2 cellular contexts compared by ENCODE assay signal in the genomic region with DNA sequence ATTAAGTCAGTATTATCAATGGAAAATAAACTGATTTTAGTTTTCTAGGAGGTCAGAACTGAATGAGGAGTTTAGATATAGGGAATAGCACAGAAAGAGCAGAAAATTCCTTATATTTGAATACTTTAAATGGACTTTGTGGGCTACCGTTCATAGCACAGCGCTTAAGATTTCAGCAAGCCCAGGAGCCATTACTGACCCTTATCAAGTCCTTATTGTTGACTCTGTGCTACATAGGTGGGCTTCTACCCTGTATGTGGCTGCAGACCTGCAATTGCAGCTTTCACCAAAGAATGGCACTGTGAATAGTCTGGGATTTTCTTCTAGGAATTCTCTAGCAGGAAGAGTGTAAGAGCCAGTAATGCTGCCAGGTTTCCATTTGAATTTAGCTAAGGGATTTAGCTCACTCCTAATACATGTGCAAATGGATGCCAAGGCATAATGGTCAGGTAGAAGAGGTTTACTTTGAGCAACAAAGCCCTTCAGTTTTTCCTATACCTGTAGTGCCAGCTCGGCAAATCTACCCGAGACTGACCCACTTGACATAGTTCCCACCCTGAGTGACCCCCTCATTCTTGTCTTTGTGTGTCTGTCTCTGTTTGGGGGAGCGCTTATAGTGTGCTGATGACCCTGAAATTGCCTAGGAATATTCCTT.
TF ChIP-seq lines count a peak whose summit lies in the region.

No MANE protein-coding gene starts in this region.

TF ChIP-seq in HepG2, 621 proteins besides CTCF, POLR2A, EP300 and RAD21:
- TF ChIP-seq MAFF (IDR thresholded peaks at IDR 0.05; ENCODE audit: low read depth, low read length) (peak; percentile 53; the same call in 1 of the 2 replicates), ARID2 (CRISPR knock-in tag; IDR thresholded peaks at IDR 0.05; ENCODE audit: borderline replicate concordance) (0 out of 2 replicates have a peak, but pooled peaks have one; percentile 55), MAFK (conservative IDR thresholded peaks at IDR 0.05 in 1 of 2, IDR thresholded peaks at IDR 0.05 in 1 of 2; ENCODE audit: low read length in 2 of 2) (peak; percentile 26 to 55; a peak in 2 of 4 replicates), HNRNPLL (IDR thresholded peaks at IDR 0.05; ENCODE audit: low read depth, low read length, poor library complexity, severe bottlenecking) (no peak), ZNF556 (CRISPR knock-in tag; IDR thresholded peaks at IDR 0.05; ENCODE audit: borderline replicate concordance) (no peak), FOXJ3 (CRISPR knock-in tag; IDR thresholded peaks at IDR 0.05; ENCODE audit: borderline replicate concordance) (0 out of 2 replicates have a peak, but pooled peaks have one; percentile 5)
- TF ChIP-seq, protein P1, sequence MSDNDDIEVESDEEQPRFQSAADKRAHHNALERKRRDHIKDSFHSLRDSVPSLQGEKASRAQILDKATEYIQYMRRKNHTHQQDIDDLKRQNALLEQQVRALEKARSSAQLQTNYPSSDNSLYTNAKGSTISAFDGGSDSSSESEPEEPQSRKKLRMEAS (IDR thresholded peaks at IDR 0.05) = peak; percentile 33; the same call in 1 of the 2 replicates

TF ChIP-seq in HEK293T, 16 proteins besides CTCF, POLR2A, EP300 and RAD21:
- TF ChIP-seq ARNT (IDR thresholded peaks at IDR 0.05) (no peak), ZNF384 (IDR thresholded peaks at IDR 0.05) (no peak), CTBP1 (IDR thresholded peaks at IDR 0.05; ENCODE audit: borderline replicate concordance) (no peak), FOXA1 (IDR thresholded peaks at IDR 0.05) (no peak), HDGF (IDR thresholded peaks at IDR 0.05; ENCODE audit: borderline replicate concordance) (no peak), NFRKB (IDR thresholded peaks at IDR 0.05) (no peak), SUZ12 (IDR thresholded peaks at IDR 0.05) (no peak), FOXK2 (IDR thresholded peaks at IDR 0.05) (no peak), ELF4 (IDR thresholded peaks at IDR 0.05) (no peak)
TF ChIP-seq in HEK293T: peak in this region for 0.
